In genomic region chr15:50558012-50558411, GRCh38 we compare ENCODE assay signal across 20 cellular contexts. TPM values are rescaled to one million over a fixed set of nuclear protein-coding genes. Genes with fewer than 3 reads are reported as not detected.
"Had no signal": no experiment of that assay in that cellular context is flagged by ENCODE, and none has a peak within 500 bp of the region (broad histone marks: within the 10 kb centered on the region; RNA-seq: fewer than 3 reads in every experiment).

No MANE protein-coding gene starts in this region.

- H3K9me3 ChIP-seq: left lung, ovary, sigmoid colon, tibial artery, uterus had no signal

- H3K36me3 ChIP-seq: ovary, uterus had no signal

- DNase-seq: activated CD4-positive, alpha-beta T cell treated with anti-CD3 and anti-CD28 coated beads, Interleukin-2, amount 50 U/mL, for 1 hour; activated CD4-positive, CD25-positive, alpha-beta regulatory T cell; activated CD8-positive, alpha-beta memory T cell treated with anti-CD3 and anti-CD28 coated beads for 24 hours; activated gamma-delta T cell; anterior cingulate cortex; cortex of kidney; effector CD8-positive, alpha-beta T cell; foreskin fibroblast; hippocampal formation; kidney; left lung; mammary epithelial cell; naive B cell; ovary; sigmoid colon; stimulated activated CD4-positive, alpha-beta T cell treated with anti-CD3 and anti-CD28 coated beads, Interleukin-1b, Interleukin-23, amount 100 ng/mL, for 48 hours; tibial artery; uterus had no signal

- ATAC-seq: left lung had no signal

- H3K27me3 ChIP-seq: left lung, ovary, sigmoid colon, tibial artery, uterus had no signal

- H3K4me1 ChIP-seq: left lung, sigmoid colon, tibial artery, uterus had no signal

- H3K27me3 Mint-ChIP-seq: activated naive CD8-positive, alpha-beta T cell; naive B cell had no signal

- H3K27ac ChIP-seq: left lung, ovary, sigmoid colon, tibial artery, uterus had no signal

- H3K9me3 Mint-ChIP-seq: naive B cell had no signal

- H3K4me3 Mint-ChIP-seq: activated naive CD8-positive, alpha-beta T cell; naive B cell had no signal

- H3K4me3 ChIP-seq: left lung, ovary, sigmoid colon, tibial artery, uterus had no signal

RNA-seq across cellular contexts. Expression of gene USP50, which starts 11.5 kb away (rescaled TPM):
- total RNA-seq: left lung, sigmoid colon, subcutaneous adipose tissue had no signal
